Comparison of ENCODE assay signal across 9 cellular contexts in genomic region chr17:48995332-48995870, GRCh38. TPM values are rescaled to one million over a fixed set of nuclear protein-coding genes. Genes with fewer than 3 reads are reported as not detected.
DNase-seq lines count a peak whose midpoint lies in the region; ATAC-seq and TF ChIP-seq lines count a peak whose summit lies in the region.
"Had no signal": no experiment of that assay in that cellular context is flagged by ENCODE, and none has a peak within 500 bp of the region (broad histone marks: within the 10 kb centered on the region; RNA-seq: fewer than 3 reads in every experiment).

No MANE protein-coding gene starts in this region.

- H3K9me3 ChIP-seq in SJSA1 (replicated peaks): no peaks in the 10 kb centered on the region
- H3K9me3 ChIP-seq in testis: no peaks in the 10 kb centered on the region
- no peaks in the 10 kb centered on the region for H3K9me3 ChIP-seq in tibial artery

- WGBS in testis, 2 donors: 6 to 7% methylated on average over 32 of the region's 32 CpGs

- TF ChIP-seq CTCF in testis (IDR thresholded peaks at IDR 0.05): no peak
- no peak for TF ChIP-seq CTCF in tibial artery (IDR thresholded peaks at IDR 0.05)

- H3K4me1 Mint-ChIP-seq in activated naive CD4-positive, alpha-beta T cell treated with anti-CD3 and anti-CD28 coated beads for 36 hours (ENCODE audit: low read depth): peaks cover 29% of the 10 kb centered on the region

- peak overlapping the region; percentile 57 for H3K4me3 ChIP-seq in SJSA1
- peak overlapping the region; percentile 43 to 48 for H3K4me3 ChIP-seq in testis
- no peak overlapping the region for H3K4me3 ChIP-seq in tibial artery

- DNase-seq in activated naive CD4-positive, alpha-beta T cell treated with anti-CD3 and anti-CD28 coated beads for 36 hours: no peak
- DNase-seq in activated naive CD4-positive, alpha-beta T cell treated with Interleukin-2 at 50 U/mL for 16 hours: no peak
- DNase-seq in SJSA1 (ENCODE audit: low read depth in 1 of 2, low spot score in 2 of 2) (peak; percentile 53 to 75), glomerular visceral epithelial cell (ENCODE audit: extremely low spot score) (peak; percentile 29), testis (no peak), NCI-H345 treated with DMSO at 0.1 percent for 48 hours (lab: John Stamatoyannopoulos, UW; ENCODE audit: unreplicated experiment) (no peak), left ventricle myocardium superior (no peak), tibial artery (no peak)
- DNase-seq: NCI-H2029 treated with DMSO at 0.1 percent for 48 hours had no signal

- H3K9me3 Mint-ChIP-seq in activated naive CD4-positive, alpha-beta T cell treated with anti-CD3 and anti-CD28 coated beads for 36 hours: no peaks in the 10 kb centered on the region

- H3K36me3 Mint-ChIP-seq in activated naive CD4-positive, alpha-beta T cell treated with anti-CD3 and anti-CD28 coated beads for 36 hours (ENCODE audit: low read depth): no peaks in the 10 kb centered on the region

- H3K4me1 ChIP-seq in SJSA1 (replicated peaks): peaks cover 30% of the 10 kb centered on the region
- H3K4me1 ChIP-seq in testis: no peaks in the 10 kb centered on the region
- H3K4me1 ChIP-seq in tibial artery: peaks cover 0 to 34% (median 20%) of the 10 kb centered on the region in 4 donors

- intact Hi-C loops in activated naive CD4-positive, alpha-beta T cell treated with anti-CD3 and anti-CD28 coated beads for 36 hours (cut with micrococcal nuclease): loop anchor here (1.0 to 10.0 kb wide), 2 partner anchors 9 to 271 kb away; partner anchors contain the start of genes HOXB13, PRAC1 and PRAC2
- intact Hi-C loops in testis (cut with DNase I; ENCODE audit: low total_unique reads) (no loop called here), left ventricle myocardium superior (cut with micrococcal nuclease) (no loop called here), tibial artery (cut with DNase I; ENCODE audit: low total_unique reads) (no loop called here)

- no peak for TF ChIP-seq POLR2A in testis (IDR thresholded peaks at IDR 0.05)

- peaks cover 9% of the 10 kb centered on the region; the same call in 1 of the 2 replicates for H3K36me3 ChIP-seq in SJSA1
- H3K36me3 ChIP-seq in testis (ENCODE audit: low read depth, missing control alignments): no peaks in the 10 kb centered on the region
- no peaks in the 10 kb centered on the region for H3K36me3 ChIP-seq in tibial artery

- H3K27me3 Mint-ChIP-seq in activated naive CD4-positive, alpha-beta T cell treated with anti-CD3 and anti-CD28 coated beads for 36 hours (ENCODE audit: low read depth): peaks cover 64% of the 10 kb centered on the region

- no peak overlapping the region for H3K27ac ChIP-seq in SJSA1
- H3K27ac ChIP-seq in testis: peak overlapping the region in 1 of 2 donors; percentile 35
- H3K27ac ChIP-seq in tibial artery: no peak overlapping the region

- peak overlapping the region; percentile 38 for H3K4me3 Mint-ChIP-seq in activated naive CD4-positive, alpha-beta T cell treated with anti-CD3 and anti-CD28 coated beads for 36 hours

- CTCF ChIA-PET in activated naive CD4-positive, alpha-beta T cell treated with anti-CD3 and anti-CD28 coated beads for 36 hours (lab: Charles Lee): interaction anchor here (0.6 to 1.0 kb wide), 2 partner anchors 271 to 296 kb away, joined by 3 read pairs; no protein-coding TSS in a partner anchor

- H3K27ac Mint-ChIP-seq in activated naive CD4-positive, alpha-beta T cell treated with anti-CD3 and anti-CD28 coated beads for 36 hours: no peak overlapping the region

- ATAC-seq in left ventricle myocardium superior: no peak

- H3K27me3 ChIP-seq in SJSA1 (replicated peaks) (peaks cover 67% of the 10 kb centered on the region), testis (peaks cover 3% of the 10 kb centered on the region), tibial artery (peaks cover 9 to 99% of the 10 kb centered on the region in 2 donors)

RNA-seq across cellular contexts. Expression of gene IGF2BP1, which starts 1.8 kb away (rescaled TPM):
- total RNA-seq in activated naive CD4-positive, alpha-beta T cell treated with anti-CD3 and anti-CD28 coated beads for 36 hours: under 1 TPM; 0.57 to 0.60 TPM
- total RNA-seq in SJSA1 (2014; rRNA removed; shearing (Covaris generic)): 5.0 and 8.7 TPM in 2 replicates
- total RNA-seq in testis (10 to 100 TPM; 19.3 to 19.9 TPM), left ventricle myocardium superior (not detected)
- 10.4 TPM for polyA plus RNA-seq in testis (ENCODE audit: insufficient read depth, low read depth, low replicate concordance)

RNA-seq across cellular contexts. Expression of gene GIP, which starts 27.0 kb away (rescaled TPM):
- not detected for total RNA-seq in activated naive CD4-positive, alpha-beta T cell treated with anti-CD3 and anti-CD28 coated beads for 36 hours
- not detected in 2 replicates for total RNA-seq in SJSA1 (2014; rRNA removed; shearing (Covaris generic))
- 1 to 10 TPM in 1 of 2 donors, not detected in 1; 1.3 TPM for total RNA-seq in testis
- polyA plus RNA-seq in testis (ENCODE audit: insufficient read depth, low read depth, low replicate concordance): not detected
- total RNA-seq in left ventricle myocardium superior: not detected

RNA-seq across cellular contexts. Expression of gene SNF8, which starts 50.8 kb away (rescaled TPM):
- 10 to 100 TPM; 90.3 to 96.3 TPM for total RNA-seq in activated naive CD4-positive, alpha-beta T cell treated with anti-CD3 and anti-CD28 coated beads for 36 hours
- 212 and 238 TPM in 2 replicates for total RNA-seq in SJSA1 (2014; rRNA removed; shearing (Covaris generic))
- 100 to 1,000 TPM in 1 of 2 donors, 10 to 100 TPM in 1; 71.9 to 100 TPM for total RNA-seq in testis
- 123 TPM for polyA plus RNA-seq in testis (ENCODE audit: insufficient read depth, low read depth, low replicate concordance)
- 109 TPM for total RNA-seq in left ventricle myocardium superior

Comparison
In these comparisons a context has a peak if more than half of its experiments do, and no peak if none do; other contexts are left out.
1. DNase-seq: peak in SJSA1 (2 of 2) and glomerular visceral epithelial cell (single experiment); none in activated naive CD4-positive, alpha-beta T cell treated with anti-CD3 and anti-CD28 coated beads for 36 hours (single experiment), activated naive CD4-positive, alpha-beta T cell treated with Interleukin-2 at 50 U/mL for 16 hours (single experiment), testis (single experiment), NCI-H345 treated with DMSO at 0.1 percent for 48 hours (single experiment), left ventricle myocardium superior (single experiment) and tibial artery (0 of 2).
2. H3K4me3 ChIP-seq: peak in SJSA1 (single experiment) and testis (2 of 2); none in tibial artery (0 of 2).